Comparison of ENCODE assay signal across 8 cellular contexts in the genomic region with DNA sequence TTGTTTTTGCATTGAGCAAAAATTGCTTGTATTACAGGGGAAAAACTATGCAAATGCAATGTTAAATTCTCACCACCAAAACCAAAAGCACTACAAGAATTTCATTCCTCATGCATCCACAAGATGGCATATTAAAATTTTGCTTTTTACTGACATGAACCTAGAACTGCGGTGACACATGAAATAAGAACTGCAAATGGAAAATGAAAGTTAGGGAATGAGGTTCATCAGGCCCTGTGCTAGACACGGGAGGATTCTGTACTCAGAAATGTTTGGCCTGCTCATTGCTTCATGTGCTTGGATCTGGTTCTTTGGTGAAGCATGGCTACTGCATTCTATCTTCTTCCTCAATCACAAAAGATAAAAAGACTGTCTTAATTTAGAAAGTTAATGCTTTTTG. TPM values are rescaled to one million over a fixed set of nuclear protein-coding genes. Genes with fewer than 3 reads are reported as not detected.
DNase-seq lines count a peak whose midpoint lies in the region; ATAC-seq and TF ChIP-seq lines count a peak whose summit lies in the region.

No MANE protein-coding gene starts in this region.

- peak; percentile 23 for DNase-seq in DND-41
- peak; percentile 43 to 61 for DNase-seq in NOMO-1 (lab: John Stamatoyannopoulos, UW; ENCODE audit: unreplicated experiment in 2 of 2)
- peak; percentile 37 for DNase-seq in brain pericyte (ENCODE audit: low read depth, low spot score)
- peak; percentile 84 for DNase-seq in kidney tubule cell (ENCODE audit: low spot score)
- no peak for DNase-seq in suprapubic skin (ENCODE audit: low spot score in 2 of 2)
- no peak for DNase-seq in vagina (ENCODE audit: extremely low spot score in 2 of 2)

- H3K9ac ChIP-seq in DND-41 (ENCODE audit: low read depth, low read length) = peak overlapping the region; percentile 13; the same call in 1 of the 2 replicates

- H2AFZ ChIP-seq in DND-41 (ENCODE audit: low read depth, low read length) = peak overlapping the region; percentile 69

- H3K4me1 ChIP-seq in DND-41 (ENCODE audit: insufficient read depth, low read length) (peaks cover 10% of the 10 kb centered on the region; the same call in 1 of the 2 replicates), suprapubic skin (no peaks in the 10 kb centered on the region), vagina (no peaks in the 10 kb centered on the region)

- H4K20me1 ChIP-seq in DND-41 (ENCODE audit: insufficient read depth, low read length) = no peaks in the 10 kb centered on the region

- TF ChIP-seq EP300 in suprapubic skin (IDR thresholded peaks at IDR 0.05) = no peak

- TF ChIP-seq POLR2A in suprapubic skin (IDR thresholded peaks at IDR 0.05) (no peak), vagina (IDR thresholded peaks at IDR 0.05) (no peak)

- TF ChIP-seq CTCF in DND-41 (IDR thresholded peaks at IDR 0.05; ENCODE audit: borderline replicate concordance, extremely low read depth, low read length, poor library complexity, severe bottlenecking) (peak; percentile 71), suprapubic skin (IDR thresholded peaks at IDR 0.05) (peak; percentile 27 to 34), vagina (IDR thresholded peaks at IDR 0.05) (peak in 1 of 3 experiments; percentile 49)

- intact Hi-C loops in vagina (cut with DNase I) = no loop called here

- no peaks in the 10 kb centered on the region for H3K79me2 ChIP-seq in DND-41 (ENCODE audit: insufficient read depth, low read length)

- H3K9me3 ChIP-seq in DND-41 (ENCODE audit: insufficient read depth, low read length, severe bottlenecking) (no peaks in the 10 kb centered on the region), suprapubic skin (no peaks in the 10 kb centered on the region), vagina (no peaks in the 10 kb centered on the region)

- H3K27me3 ChIP-seq in DND-41 (ENCODE audit: insufficient read depth, low read length, poor library complexity) (no peaks in the 10 kb centered on the region), suprapubic skin (no peaks in the 10 kb centered on the region), vagina (no peaks in the 10 kb centered on the region)

- H3K4me3 ChIP-seq in DND-41 (ENCODE audit: low read depth in 1 of 2, low read length in 2 of 2) (peak overlapping the region in 1 of 2 experiments; percentile 21; a peak in 1 of 4 replicates), suprapubic skin (no peak overlapping the region), vagina (peak overlapping the region in 1 of 2 donors; percentile 7)

- peak; percentile 96 for ATAC-seq in DND-41 (ENCODE audit: insufficient read depth, low read depth)
- peak; percentile 82 for ATAC-seq in GM19043 (IDR thresholded peaks at IDR 0.05; ENCODE audit: low read depth, unreplicated experiment)
- peak; percentile 94 for ATAC-seq in HG03103 (IDR thresholded peaks at IDR 0.05; ENCODE audit: low read depth, unreplicated experiment)

- H3K4me2 ChIP-seq in DND-41 (ENCODE audit: insufficient read depth, low read length) = peak overlapping the region; percentile 44

- H3K36me3 ChIP-seq in DND-41 (ENCODE audit: insufficient read depth, low read length) = no peaks in the 10 kb centered on the region
- no peaks in the 10 kb centered on the region for H3K36me3 ChIP-seq in suprapubic skin
- H3K36me3 ChIP-seq in vagina = no peaks in the 10 kb centered on the region

- H3K27ac ChIP-seq in DND-41 (ENCODE audit: low read length) (no peak overlapping the region), suprapubic skin (no peak overlapping the region), vagina (no peak overlapping the region)

- WGBS in suprapubic skin = 0% methylated on average over 2 of the region's 2 CpGs

RNA-seq across cellular contexts. Expression of a gene that starts 9.1 kb away (rescaled TPM):
- total RNA-seq in suprapubic skin (10 to 100 TPM in 2 of 4 donors, 1 to 10 TPM in 2; 6.3 to 14.4 (median 10.5) TPM), vagina (16.7 TPM)

RNA-seq across cellular contexts. Expression of a gene that starts 55.6 kb away (rescaled TPM):
- total RNA-seq in suprapubic skin (1 to 10 TPM; 1.0 to 7.9 (median 5.4) TPM), vagina (8.3 TPM)

Comparison
In these comparisons a context has a peak if more than half of its experiments do, and no peak if none do; other contexts are left out.
1. DNase-seq: peak in DND-41 (single experiment), NOMO-1 (2 of 2), brain pericyte (single experiment) and kidney tubule cell (single experiment); none in suprapubic skin (0 of 2) and vagina (0 of 2).
2. Peak in every context shown above with its lines, with median percentiles within 50 percentile points of each other: ATAC-seq.